In genomic region chr5:132363431-132364112, GRCh38 we compare ENCODE assay signal across 11 cellular contexts. TPM values are rescaled to one million over a fixed set of nuclear protein-coding genes. Genes with fewer than 3 reads are reported as not detected.
DNase-seq lines count a peak whose midpoint lies in the region; ATAC-seq, FAIRE-seq and TF ChIP-seq lines count a peak whose summit lies in the region.
"Had no signal": no experiment of that assay in that cellular context is flagged by ENCODE, and none has a peak within 500 bp of the region (broad histone marks: within the 10 kb centered on the region; RNA-seq: fewer than 3 reads in every experiment).

No MANE protein-coding gene starts in this region.

- no peak overlapping the region for H3K4me2 ChIP-seq in fibroblast of lung (ENCODE audit: extremely low read depth, insufficient read depth, low read length)

- DNase-seq in GM04504 (ENCODE audit: low read depth) = peak; percentile 62
- peak; percentile 40 for DNase-seq in NCI-H460 (ENCODE audit: extremely low read depth, low read depth)
- peak; percentile 85 to 94 for DNase-seq in fibroblast of lung (ENCODE audit: low read depth in 2 of 2)
- DNase-seq in sciatic nerve (ENCODE audit: low spot score) = no peak
- no peak for DNase-seq in ecto neural progenitor cell (ENCODE audit: low spot score)
- no peak for DNase-seq in kidney
- DNase-seq in GM19238 (ENCODE audit: insufficient read length, low spot score) = no peak
- no peak for DNase-seq in osteocyte (ENCODE audit: extremely low spot score, unreplicated experiment)
- DNase-seq: activated CD4-positive, CD25-positive, alpha-beta regulatory T cell had no signal

- no peak overlapping the region for H3K4me3 Mint-ChIP-seq in osteocyte (ENCODE audit: unreplicated experiment)
- H3K4me3 Mint-ChIP-seq: IgD-negative memory B cell had no signal

- peak; percentile 85 for ATAC-seq in sciatic nerve

- H3K36me3 Mint-ChIP-seq in osteocyte (ENCODE audit: unreplicated experiment) = peaks cover 2% of the 10 kb centered on the region

- no peak for TF ChIP-seq CTCF in fibroblast of lung (conservative IDR thresholded peaks at IDR 0.05 in 1 of 2, IDR thresholded peaks at IDR 0.05 in 1 of 2; ENCODE audit: low read depth in 1 of 2, low read length in 2 of 2)
- no peak for TF ChIP-seq CTCF in kidney (IDR thresholded peaks at IDR 0.05; ENCODE audit: borderline replicate concordance, extremely low read depth, insufficient read depth)
- no peak for TF ChIP-seq CTCF in osteocyte (IDR thresholded peaks at IDR 0.05)

- no peaks in the 10 kb centered on the region for H3K36me3 ChIP-seq in fibroblast of lung (ENCODE audit: control insufficient read depth, insufficient read depth, low read length)
- H3K36me3 ChIP-seq in kidney (ENCODE audit: control insufficient read depth in 1 of 2, insufficient read depth in 2 of 2, low read length in 2 of 2) = no peaks in the 10 kb centered on the region

- H3K4me1 ChIP-seq in fibroblast of lung (ENCODE audit: control insufficient read depth, extremely low read depth, insufficient read depth, low read length) (peaks cover 3% of the 10 kb centered on the region), kidney (ENCODE audit: control insufficient read depth in 1 of 2, insufficient read depth in 1 of 2, low read depth in 1 of 2, low read length in 2 of 2) (peaks cover 7% of the 10 kb centered on the region in 2 donors)

- no peaks in the 10 kb centered on the region for H3K79me2 ChIP-seq in fibroblast of lung (ENCODE audit: control insufficient read depth, insufficient read depth, low read length)

- H3K27me3 ChIP-seq in fibroblast of lung (ENCODE audit: control insufficient read depth, insufficient read depth, low read length) = no peaks in the 10 kb centered on the region

- no peak overlapping the region for H3K4me3 ChIP-seq in fibroblast of lung (replicated peaks in 1 of 4; ENCODE audit: control extremely low read depth in 1 of 4, insufficient read depth in 1 of 4, low read depth in 3 of 4, low read length in 4 of 4)
- H3K4me3 ChIP-seq in kidney (ENCODE audit: low read length in 2 of 2) = no peak overlapping the region

- H3K9me3 Mint-ChIP-seq in osteocyte (ENCODE audit: unreplicated experiment) = no peaks in the 10 kb centered on the region
- H3K9me3 Mint-ChIP-seq: IgD-negative memory B cell had no signal

- H3K4me1 Mint-ChIP-seq in osteocyte (ENCODE audit: unreplicated experiment) = peaks cover 2% of the 10 kb centered on the region

- FAIRE-seq in kidney (lab: Jason Lieb, UNC) = no peak
- FAIRE-seq: endometrium had no signal

- intact Hi-C loops in sciatic nerve (cut with DNase I) (no loop called here), kidney (cut with DNase I) (no loop called here)

- no peak overlapping the region for H3K27ac ChIP-seq in fibroblast of lung (ENCODE audit: insufficient read depth, low read length)
- peak overlapping the region in 1 of 2 donors; percentile 78 for H3K27ac ChIP-seq in kidney (ENCODE audit: low read depth in 2 of 2, low read length in 2 of 2)

- no peak overlapping the region for H2AFZ ChIP-seq in fibroblast of lung (ENCODE audit: low read length)

- no peaks in the 10 kb centered on the region for H4K20me1 ChIP-seq in fibroblast of lung (ENCODE audit: control insufficient read depth, extremely low read depth, insufficient read depth, low read length)

- H3K9ac ChIP-seq in fibroblast of lung (ENCODE audit: insufficient read depth, low read length) (no peak overlapping the region), kidney (ENCODE audit: low read length in 2 of 2) (no peak overlapping the region)

- no peaks in the 10 kb centered on the region for H3K9me3 ChIP-seq in fibroblast of lung (ENCODE audit: control insufficient read depth, insufficient read depth, low read depth, low read length)
- H3K9me3 ChIP-seq in kidney (ENCODE audit: control insufficient read depth in 1 of 2, low read length in 2 of 2) = no peaks in the 10 kb centered on the region

- no peak overlapping the region for H3K27ac Mint-ChIP-seq in osteocyte (ENCODE audit: unreplicated experiment)

- H3K27me3 Mint-ChIP-seq in osteocyte (ENCODE audit: unreplicated experiment) = no peaks in the 10 kb centered on the region
- H3K27me3 Mint-ChIP-seq: IgD-negative memory B cell had no signal

RNA-seq across cellular contexts. Expression of gene SLC22A5, which starts 5.9 kb away (rescaled TPM):
- 16.1 and 19.4 TPM in 2 replicates for total RNA-seq in NCI-H460 (2014; rRNA removed; shearing (Covaris generic))
- polyA plus RNA-seq in NCI-H460 (2014; cell fraction: nucleus; rRNA removed) = 21.6 and 31.2 TPM in 2 replicates
- total RNA-seq in fibroblast of lung = 7.7 and 8.8 TPM in 2 replicates
- 3.4 and 8.2 TPM in 2 replicates for polyA plus RNA-seq in fibroblast of lung
- 2.1 and 3.3 TPM in 2 replicates for polyA plus RNA-seq in fibroblast of lung (2012)
- polyA minus RNA-seq in fibroblast of lung (ENCODE audit: low replicate concordance) = 35.8 and 42.9 TPM in 2 replicates
- total RNA-seq in sciatic nerve = 16.0 TPM
- 28.3 TPM for total RNA-seq in kidney
- polyA plus RNA-seq in kidney (ENCODE audit: insufficient read depth, low read depth, low replicate concordance) = 36.3 TPM
- 6.7 and 9.1 TPM in 2 replicates for total RNA-seq in osteocyte

Comparison
In these comparisons a context has a peak if more than half of its experiments do, and no peak if none do; other contexts are left out.
1. DNase-seq: peak in GM04504 (single experiment), NCI-H460 (single experiment) and fibroblast of lung (2 of 2); none in sciatic nerve (single experiment), ecto neural progenitor cell (single experiment), kidney (single experiment), GM19238 (single experiment) and osteocyte (single experiment).